17 cellular contexts compared by ENCODE assay signal in genomic region chr18:58156516-58156915, GRCh38.
DNase-seq lines count a peak whose midpoint lies in the region; ATAC-seq, FAIRE-seq and TF ChIP-seq lines count a peak whose summit lies in the region.
"Had no signal": no experiment of that assay in that cellular context is flagged by ENCODE, and none has a peak within 500 bp of the region (broad histone marks: within the 10 kb centered on the region; RNA-seq: fewer than 3 reads in every experiment).

No MANE protein-coding gene starts in this region.

- H3K9me3 ChIP-seq in pancreas, result no peaks in the 10 kb centered on the region

- ATAC-seq in pancreas (peak in 3 of 4 donors; percentile 26 to 42 (median 36)), HG02981 (IDR thresholded peaks at IDR 0.05; ENCODE audit: unreplicated experiment) (no peak)
- ATAC-seq: GM23338, K562 had no signal

- peaks cover 4 to 13% (median 9%) of the 10 kb centered on the region in 3 donors for H3K4me1 ChIP-seq in pancreas
- H3K4me1 ChIP-seq: BLaER1 treated with 17β-estradiol and CSF1 and Interleukin-3, amounts not matched to agents 10 nM and 100 nM had no signal

- H3K27me3 ChIP-seq in pancreas, result no peaks in the 10 kb centered on the region
- H3K27me3 ChIP-seq: BLaER1 treated with 17β-estradiol and CSF1 and Interleukin-3, amounts not matched to agents 10 nM and 100 nM had no signal

- no peak overlapping the region for H3K4me3 ChIP-seq in pancreas
- H3K4me3 ChIP-seq: BLaER1 treated with 17β-estradiol and CSF1 and Interleukin-3, amounts not matched to agents 10 nM and 100 nM; GM23338; K562 had no signal

- DNase-seq in activated CD8-positive, alpha-beta memory T cell treated with anti-CD3 and anti-CD28 coated beads for 24 hours, result peak; percentile 24
- DNase-seq in activated CD8-positive, alpha-beta memory T cell treated with anti-CD3 and anti-CD28 coated beads, Interleukin-2, amount 50 U/mL, for 4 hours, result no peak
- DNase-seq in kidney tubule cell (ENCODE audit: low spot score), result peak; percentile 51
- DNase-seq in pancreas, result peak in 1 of 6 donors; percentile 30
- no peak for DNase-seq in COLO668 (lab: John Stamatoyannopoulos, UW; ENCODE audit: unreplicated experiment)
- no peak for DNase-seq in NK-92 treated with Interleukin-12 subunit alpha and Interleukin-12 subunit beta, amount 100 ng/mL, for 24 hours (lab: John Stamatoyannopoulos, UW)
- DNase-seq: ACHN; CD4-positive, alpha-beta T cell; DMS79 treated with DMSO at 0.1 percent for 48 hours; GDM1; H7 had no signal

- intact Hi-C loops in pancreas (cut with DNase I), result no loop called here

- TF ChIP-seq CTCF in pancreas (IDR thresholded peaks at IDR 0.05), result no peak

- no peak for FAIRE-seq in pancreas (lab: Jason Lieb, UNC)
- FAIRE-seq: GM12892, K562 had no signal

- no peak overlapping the region for H3K27ac ChIP-seq in pancreas
- H3K27ac ChIP-seq: BLaER1 treated with 17β-estradiol and CSF1 and Interleukin-3, amounts not matched to agents 10 nM and 100 nM; HL-60 had no signal

- 64 to 71% methylated on average over 9 of the region's 9 CpGs for WGBS in pancreas, 2 donors

- H3K36me3 ChIP-seq in pancreas, result no peaks in the 10 kb centered on the region
- H3K36me3 ChIP-seq: BLaER1 treated with 17β-estradiol and CSF1 and Interleukin-3, amounts not matched to agents 10 nM and 100 nM had no signal

Comparison
In these comparisons a context has a peak if more than half of its experiments do, and no peak if none do; other contexts are left out.
1. DNase-seq: peak in activated CD8-positive, alpha-beta memory T cell treated with anti-CD3 and anti-CD28 coated beads for 24 hours (single experiment) and kidney tubule cell (single experiment); none in activated CD8-positive, alpha-beta memory T cell treated with anti-CD3 and anti-CD28 coated beads, Interleukin-2, amount 50 U/mL, for 4 hours (single experiment), COLO668 (single experiment) and NK-92 treated with Interleukin-12 subunit alpha and Interleukin-12 subunit beta, amount 100 ng/mL, for 24 hours (single experiment).